In the genomic region with DNA sequence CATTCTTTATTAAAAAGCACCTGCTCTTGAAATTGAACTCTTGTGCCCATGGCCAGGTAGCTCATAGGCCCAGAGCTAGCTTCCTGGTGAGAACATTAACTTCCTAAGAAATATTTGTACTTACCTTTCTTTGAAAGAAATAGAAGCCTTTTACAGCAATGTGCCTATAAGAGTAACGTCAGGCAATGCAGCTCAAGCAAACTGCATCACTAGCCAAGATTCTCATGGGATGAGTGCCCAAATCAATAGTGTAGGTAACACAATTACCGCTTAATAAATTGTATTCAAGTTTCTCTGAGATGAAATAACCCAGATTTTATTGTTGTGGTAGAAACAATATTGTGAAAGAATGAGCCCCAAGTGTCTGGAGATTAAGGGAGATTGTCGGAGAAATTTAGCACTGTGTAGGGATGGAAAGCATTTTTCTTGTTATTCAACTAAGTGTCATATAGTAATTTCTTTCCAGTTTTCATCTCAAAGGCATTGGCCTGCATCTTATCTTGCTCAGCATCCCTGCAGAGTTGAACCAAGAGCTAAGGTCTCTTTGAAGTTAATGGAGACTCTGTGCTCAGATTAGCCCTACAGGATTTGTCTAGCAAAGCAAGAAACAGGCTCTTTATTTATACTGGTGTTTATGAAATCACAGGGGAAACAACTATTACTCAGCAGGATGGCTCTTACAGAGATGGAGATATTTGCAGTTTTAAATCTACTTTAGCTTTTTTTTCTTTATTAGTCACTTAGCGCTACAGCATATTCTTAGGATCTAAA, we compare ENCODE assay signal across 16 cellular contexts.
DNase-seq lines count a peak whose midpoint lies in the region; ATAC-seq and TF ChIP-seq lines count a peak whose summit lies in the region.
"Had no signal": no experiment of that assay in that cellular context is flagged by ENCODE, and none has a peak within 500 bp of the region (broad histone marks: within the 10 kb centered on the region; RNA-seq: fewer than 3 reads in every experiment).

No MANE protein-coding gene starts in this region.

- no peak overlapping the region for H3K9ac ChIP-seq in neural cell (ENCODE audit: low read length)

- no peaks in the 10 kb centered on the region for H3K9me3 ChIP-seq in neural cell (ENCODE audit: low read length)
- no peaks in the 10 kb centered on the region for H3K9me3 ChIP-seq in uterus
- H3K9me3 ChIP-seq: SJCRH30 had no signal

- peak; percentile 12 for TF ChIP-seq RAD21 in neural cell (conservative IDR thresholded peaks at IDR 0.05)

- H2AFZ ChIP-seq in neural cell (ENCODE audit: low read depth, low read length): no peak overlapping the region

- intact Hi-C loops in uterus (cut with DNase I; ENCODE audit: low total_unique reads): no loop called here

- H3K27ac ChIP-seq in foreskin keratinocyte (no peak overlapping the region), neural cell (ENCODE audit: low read length) (no peak overlapping the region), uterus (no peak overlapping the region)
- H3K27ac ChIP-seq: SJCRH30 had no signal

- H3K4me3 ChIP-seq in neural cell (ENCODE audit: low read length) (no peak overlapping the region), uterus (no peak overlapping the region)
- H3K4me3 ChIP-seq: K562, SJCRH30 had no signal

- ATAC-seq in foreskin keratinocyte: peak; percentile 12
- ATAC-seq: HCT116, K562 had no signal

- DNase-seq in ELR (ENCODE audit: low read depth) (peak; percentile 39), NCI-H446 (lab: John Stamatoyannopoulos, UW) (peak; percentile 50 to 51), foreskin keratinocyte (no peak), NOMO-1 treated with dmso at 0.1 percent for 144 hours (lab: John Stamatoyannopoulos, UW; ENCODE audit: unreplicated experiment) (no peak), uterus (no peak), MV-4-11 (lab: John Stamatoyannopoulos, UW) (no peak), COLO829 (ENCODE audit: low spot score) (no peak)
- DNase-seq: CD4-positive, alpha-beta memory T cell; DMS79; NCI-H1092 treated with DMSO at 0.1 percent for 48 hours; NCI-H1694; RPMI8226; SJCRH30 had no signal

- no peaks in the 10 kb centered on the region for H3K36me3 ChIP-seq in neural cell (ENCODE audit: insufficient read depth, low read length)
- no peaks in the 10 kb centered on the region for H3K36me3 ChIP-seq in uterus
- H3K36me3 ChIP-seq: SJCRH30 had no signal

- TF ChIP-seq CTCF in foreskin keratinocyte (conservative IDR thresholded peaks at IDR 0.05) (no peak), neural cell (IDR thresholded peaks at IDR 0.05; ENCODE audit: poor library complexity, severe bottlenecking) (peak; percentile 16), uterus (IDR thresholded peaks at IDR 0.05) (no peak)

- peak; percentile 31 for TF ChIP-seq EP300 in neural cell (conservative IDR thresholded peaks at IDR 0.05; ENCODE audit: poor library complexity, severe bottlenecking)

- no peak for TF ChIP-seq POLR2A in uterus (IDR thresholded peaks at IDR 0.05)

- no peaks in the 10 kb centered on the region for H3K27me3 ChIP-seq in foreskin keratinocyte
- no peaks in the 10 kb centered on the region for H3K27me3 ChIP-seq in neural cell (ENCODE audit: insufficient read depth, low read depth, low read length)
- H3K27me3 ChIP-seq in uterus: no peaks in the 10 kb centered on the region
- H3K27me3 ChIP-seq: SJCRH30 had no signal

- no peaks in the 10 kb centered on the region for H3K79me2 ChIP-seq in neural cell (replicated peaks; ENCODE audit: insufficient read depth, low read length)

- H3K4me2 ChIP-seq in neural cell (ENCODE audit: low read length): no peak overlapping the region

- peaks cover 8% of the 10 kb centered on the region for H3K4me1 ChIP-seq in foreskin keratinocyte
- no peaks in the 10 kb centered on the region for H3K4me1 ChIP-seq in uterus
- H3K4me1 ChIP-seq: SJCRH30 had no signal

- H3K9me2 ChIP-seq in neural cell (ENCODE audit: insufficient read depth, low read length): no peaks in the 10 kb centered on the region

- no peaks in the 10 kb centered on the region for H4K20me1 ChIP-seq in neural cell (ENCODE audit: insufficient read depth)

- H3F3A ChIP-seq in neural cell (ENCODE audit: insufficient read depth, low read length, poor library complexity, severe bottlenecking): no peaks in the 10 kb centered on the region

TF ChIP-seq in neural cell, 6 proteins besides CTCF, POLR2A, EP300 and RAD21:
- TF ChIP-seq EZH2 (IDR thresholded peaks at IDR 0.05; ENCODE audit: borderline replicate concordance, insufficient read depth, low read length, poor library complexity, severe bottlenecking) (no peak), MXI1 (conservative IDR thresholded peaks at IDR 0.05; ENCODE audit: poor library complexity, severe bottlenecking) (no peak), TAF1 (IDR thresholded peaks at IDR 0.05; ENCODE audit: low read depth) (no peak), POLR2AphosphoS5 (IDR thresholded peaks at IDR 0.05) (peak; percentile 77)
- TF ChIP-seq, protein P1, sequence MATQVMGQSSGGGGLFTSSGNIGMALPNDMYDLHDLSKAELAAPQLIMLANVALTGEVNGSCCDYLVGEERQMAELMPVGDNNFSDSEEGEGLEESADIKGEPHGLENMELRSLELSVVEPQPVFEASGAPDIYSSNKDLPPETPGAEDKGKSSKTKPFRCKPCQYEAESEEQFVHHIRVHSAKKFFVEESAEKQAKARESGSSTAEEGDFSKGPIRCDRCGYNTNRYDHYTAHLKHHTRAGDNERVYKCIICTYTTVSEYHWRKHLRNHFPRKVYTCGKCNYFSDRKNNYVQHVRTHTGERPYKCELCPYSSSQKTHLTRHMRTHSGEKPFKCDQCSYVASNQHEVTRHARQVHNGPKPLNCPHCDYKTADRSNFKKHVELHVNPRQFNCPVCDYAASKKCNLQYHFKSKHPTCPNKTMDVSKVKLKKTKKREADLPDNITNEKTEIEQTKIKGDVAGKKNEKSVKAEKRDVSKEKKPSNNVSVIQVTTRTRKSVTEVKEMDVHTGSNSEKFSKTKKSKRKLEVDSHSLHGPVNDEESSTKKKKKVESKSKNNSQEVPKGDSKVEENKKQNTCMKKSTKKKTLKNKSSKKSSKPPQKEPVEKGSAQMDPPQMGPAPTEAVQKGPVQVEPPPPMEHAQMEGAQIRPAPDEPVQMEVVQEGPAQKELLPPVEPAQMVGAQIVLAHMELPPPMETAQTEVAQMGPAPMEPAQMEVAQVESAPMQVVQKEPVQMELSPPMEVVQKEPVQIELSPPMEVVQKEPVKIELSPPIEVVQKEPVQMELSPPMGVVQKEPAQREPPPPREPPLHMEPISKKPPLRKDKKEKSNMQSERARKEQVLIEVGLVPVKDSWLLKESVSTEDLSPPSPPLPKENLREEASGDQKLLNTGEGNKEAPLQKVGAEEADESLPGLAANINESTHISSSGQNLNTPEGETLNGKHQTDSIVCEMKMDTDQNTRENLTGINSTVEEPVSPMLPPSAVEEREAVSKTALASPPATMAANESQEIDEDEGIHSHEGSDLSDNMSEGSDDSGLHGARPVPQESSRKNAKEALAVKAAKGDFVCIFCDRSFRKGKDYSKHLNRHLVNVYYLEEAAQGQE (IDR thresholded peaks at IDR 0.05; ENCODE audit: borderline replicate concordance): no peak

Comparison
In these comparisons a context has a peak if more than half of its experiments do, and no peak if none do; other contexts are left out.
1. DNase-seq: peak in ELR (single experiment) and NCI-H446 (2 of 2); none in foreskin keratinocyte (0 of 2), NOMO-1 treated with dmso at 0.1 percent for 144 hours (single experiment), uterus (0 of 2), MV-4-11 (single experiment) and COLO829 (single experiment).